Comparison of ENCODE assay signal across 27 cellular contexts in the genomic region with DNA sequence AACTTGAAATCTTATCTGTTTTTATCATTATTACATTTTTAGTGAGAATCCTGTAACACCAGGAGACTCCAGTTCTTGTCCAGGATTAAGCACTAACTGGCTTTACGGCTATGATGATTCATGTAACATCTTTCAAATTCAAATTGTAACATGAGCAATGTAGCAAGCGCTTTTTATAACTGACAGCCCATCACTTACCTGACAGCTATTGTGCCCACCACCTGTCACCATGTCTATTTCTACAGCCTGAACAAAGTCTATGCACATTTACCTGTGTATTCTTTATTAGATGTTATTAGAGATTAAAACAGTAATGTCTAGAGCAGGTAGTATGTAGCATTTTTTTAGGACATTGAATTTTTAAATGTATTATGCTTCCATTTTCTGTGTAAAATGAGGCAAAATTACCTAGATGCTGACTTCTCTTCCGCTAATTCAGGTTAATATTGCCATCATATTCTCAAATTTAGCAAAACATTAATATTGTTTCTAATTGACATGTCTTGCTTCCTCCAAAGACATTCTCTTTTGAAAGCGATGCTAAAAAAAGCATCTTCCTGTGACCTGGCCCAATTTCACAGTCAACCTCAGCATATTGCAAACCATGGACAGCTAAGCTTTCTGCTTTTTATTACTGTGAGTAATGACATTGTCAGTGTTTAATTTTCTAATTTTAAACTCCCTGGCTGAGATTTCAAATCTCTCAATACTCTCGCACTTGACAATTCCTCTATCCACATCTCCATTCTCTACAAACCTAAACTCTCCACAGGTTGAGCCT. TPM values are rescaled to one million over a fixed set of nuclear protein-coding genes. Genes with fewer than 3 reads are reported as not detected.
DNase-seq lines count a peak whose midpoint lies in the region; ATAC-seq, FAIRE-seq and TF ChIP-seq lines count a peak whose summit lies in the region.
"Had no signal": no experiment of that assay in that cellular context is flagged by ENCODE, and none has a peak within 500 bp of the region (broad histone marks: within the 10 kb centered on the region; RNA-seq: fewer than 3 reads in every experiment).

No MANE protein-coding gene starts in this region.

- H3K23me2 ChIP-seq in H1 (ENCODE audit: low read depth, low read length) = no peaks in the 10 kb centered on the region

- peaks cover 2% of the 10 kb centered on the region for H3K9me3 Mint-ChIP-seq in activated naive CD4-positive, alpha-beta T cell treated with anti-CD3 and anti-CD28 coated beads for 36 hours
- peaks cover 22% of the 10 kb centered on the region for H3K9me3 Mint-ChIP-seq in stimulated activated effector memory CD8-positive, alpha-beta T cell treated with anti-CD3 and anti-CD28 coated beads, Interleukin-12 subunit alpha, Interleukin-12 subunit beta, amount 100 ng/mL, for 72 hours

- H2BK12ac ChIP-seq in H1 (ENCODE audit: low read depth, low read length) = no peak overlapping the region

- peak overlapping the region; percentile 62; the same call in 1 of the 2 replicates for H3K18ac ChIP-seq in H1 (ENCODE audit: extremely low read depth, low read length)

- H3K56ac ChIP-seq in H1 (replicated peaks; ENCODE audit: insufficient read length, low read depth, low read length) = no peak overlapping the region

- no peak overlapping the region for H3K4me2 ChIP-seq in H1 (ENCODE audit: insufficient read depth in 1 of 2, low read depth in 2 of 2, low read length in 2 of 2)

- no peaks in the 10 kb centered on the region for H3K36me3 Mint-ChIP-seq in activated naive CD4-positive, alpha-beta T cell treated with anti-CD3 and anti-CD28 coated beads for 36 hours (ENCODE audit: low read depth)
- no peaks in the 10 kb centered on the region for H3K36me3 Mint-ChIP-seq in stimulated activated effector memory CD8-positive, alpha-beta T cell treated with anti-CD3 and anti-CD28 coated beads, Interleukin-12 subunit alpha, Interleukin-12 subunit beta, amount 100 ng/mL, for 72 hours
- H3K36me3 Mint-ChIP-seq: CD4-positive, alpha-beta memory T cell; T-cell had no signal

- no peaks in the 10 kb centered on the region for H3K27me3 Mint-ChIP-seq in activated naive CD4-positive, alpha-beta T cell treated with anti-CD3 and anti-CD28 coated beads for 36 hours (ENCODE audit: low read depth)
- H3K27me3 Mint-ChIP-seq: CD4-positive, alpha-beta memory T cell; T-cell had no signal

- H4K20me1 ChIP-seq in H1 (replicated peaks in 1 of 2; ENCODE audit: control insufficient read depth in 1 of 2, insufficient read depth in 2 of 2, low read length in 2 of 2) = no peaks in the 10 kb centered on the region

- H3K4me3 Mint-ChIP-seq in activated naive CD4-positive, alpha-beta T cell treated with anti-CD3 and anti-CD28 coated beads for 36 hours = no peak overlapping the region
- H3K4me3 Mint-ChIP-seq in stimulated activated effector memory CD8-positive, alpha-beta T cell treated with anti-CD3 and anti-CD28 coated beads, Interleukin-12 subunit alpha, Interleukin-12 subunit beta, amount 100 ng/mL, for 72 hours = no peak overlapping the region
- H3K4me3 Mint-ChIP-seq: CD4-positive, alpha-beta memory T cell; T-cell had no signal

- H3K9me3 ChIP-seq in H1 (ENCODE audit: insufficient read depth in 2 of 2, low read depth in 1 of 2, low read length in 1 of 2) = no peaks in the 10 kb centered on the region
- H3K9me3 ChIP-seq: Caco-2 had no signal

- no peak for FAIRE-seq in H1 (lab: Jason Lieb, UNC)
- FAIRE-seq: GM12878, GM19239 had no signal

- no peak overlapping the region for H2AK5ac ChIP-seq in H1 (ENCODE audit: low read depth, low read length)

- H2BK120ac ChIP-seq in H1 (replicated peaks; ENCODE audit: low read depth, low read length) = no peak overlapping the region

- no peak overlapping the region for H3K23ac ChIP-seq in H1 (ENCODE audit: insufficient read length)

- H3K79me1 ChIP-seq in H1 (ENCODE audit: low read depth, low read length) = no peaks in the 10 kb centered on the region

- no peaks in the 10 kb centered on the region for H3K4me1 Mint-ChIP-seq in activated naive CD4-positive, alpha-beta T cell treated with anti-CD3 and anti-CD28 coated beads for 36 hours (ENCODE audit: low read depth)
- no peaks in the 10 kb centered on the region for H3K4me1 Mint-ChIP-seq in stimulated activated effector memory CD8-positive, alpha-beta T cell treated with anti-CD3 and anti-CD28 coated beads, Interleukin-12 subunit alpha, Interleukin-12 subunit beta, amount 100 ng/mL, for 72 hours
- H3K4me1 Mint-ChIP-seq: CD4-positive, alpha-beta memory T cell; T-cell had no signal

- 0 out of 2 replicates have a peak overlapping the region, but pooled peaks have one; percentile 18 for H2AFZ ChIP-seq in H1 (ENCODE audit: low read length)

- no peak overlapping the region for H2BK20ac ChIP-seq in H1 (ENCODE audit: low read length)

- no peak overlapping the region for H3K14ac ChIP-seq in H1 (ENCODE audit: insufficient read length)

- H2BK15ac ChIP-seq in H1 (ENCODE audit: low read length) = no peak overlapping the region

- H3K4me3 ChIP-seq in H1 (ENCODE audit: extremely low read depth in 1 of 4, insufficient read depth in 2 of 4, low read depth in 3 of 4, low read length in 4 of 4) = no peak overlapping the region
- H3K4me3 ChIP-seq: GM12878 had no signal

- no peak overlapping the region for H3K9ac ChIP-seq in H1 (replicated peaks in 1 of 4; ENCODE audit: extremely low read depth in 1 of 4, low read depth in 3 of 4, low read length in 3 of 4)

- DNase-seq in HCEC 1CT (peak; percentile 9), NCI-H69 (lab: John Stamatoyannopoulos, UW) (peak; percentile 38), H1 (ENCODE audit: low read depth in 1 of 2, low spot score in 2 of 2) (no peak), kidney glomerular epithelial cell (lab: John Stamatoyannopoulos, UW) (no peak)
- no peak for DNase-seq in activated naive CD4-positive, alpha-beta T cell treated with anti-CD3 and anti-CD28 coated beads for 36 hours
- no peak for DNase-seq in stimulated activated effector memory CD8-positive, alpha-beta T cell treated with anti-CD3 and anti-CD28 coated beads, Interleukin-12 subunit alpha, Interleukin-12 subunit beta, amount 100 ng/mL, for 72 hours (ENCODE audit: low spot score in 2 of 2)
- DNase-seq: Caco-2; CD4-positive, alpha-beta memory T cell; GDM1; H7; NCI-H1092 treated with DMSO at 0.1 percent for 48 hours; NCI-H1436; NCI-H187; NCI-H2081 treated with DMSO at 0.1 percent for 48 hours; NCI-H226; NCI-H510A; NK-92 treated with Interleukin-12 subunit alpha and Interleukin-12 subunit beta, amount 100 ng/mL, for 24 hours; PC-3; T-cell had no signal

- no peak overlapping the region for H4K91ac ChIP-seq in H1 (replicated peaks; ENCODE audit: insufficient read length, low read length)

- no peak overlapping the region for H4K5ac ChIP-seq in H1 (ENCODE audit: insufficient read length, low read depth, low read length)

- WGBS in H1 (ENCODE audit: extremely low coverage in 1 of 2, insufficient coverage in 1 of 2, insufficient read length in 1 of 2, insufficient replicate concordance in 2 of 2, low coverage in 1 of 2, low lambda C conversion rate in 2 of 2, missing lambda C conversion rate in 1 of 2), 2 experiments = 86 to 100% methylated on average over 1 to 5 of the region's 5 CpGs

- peaks cover 0 to 6% (median 4%) of the 10 kb centered on the region in 4 experiments; a peak in 5 of 7 replicates for H3K4me1 ChIP-seq in H1 (replicated peaks in 1 of 4; ENCODE audit: control insufficient read depth in 3 of 4, insufficient read depth in 4 of 4, low read length in 3 of 4)
- H3K4me1 ChIP-seq: Caco-2 had no signal

- TF ChIP-seq CTCF in H1 (IDR thresholded peaks at IDR 0.05; ENCODE audit: control extremely low read depth in 1 of 3, insufficient read depth in 1 of 3, low read depth in 1 of 3, low read length in 3 of 3) = no peak

- no peaks in the 10 kb centered on the region for H3K79me2 ChIP-seq in H1 (ENCODE audit: control insufficient read depth in 1 of 2, insufficient read depth in 2 of 2, low read length in 2 of 2)

- H4K8ac ChIP-seq in H1 (ENCODE audit: extremely low read depth, insufficient read depth, low read length) = no peak overlapping the region

- 0 out of 2 replicates have a peak overlapping the region, but pooled peaks have one; percentile 22 for H2BK5ac ChIP-seq in H1 (ENCODE audit: low read depth, low read length)

- no peak overlapping the region for H3K27ac Mint-ChIP-seq in activated naive CD4-positive, alpha-beta T cell treated with anti-CD3 and anti-CD28 coated beads for 36 hours
- H3K27ac Mint-ChIP-seq in stimulated activated effector memory CD8-positive, alpha-beta T cell treated with anti-CD3 and anti-CD28 coated beads, Interleukin-12 subunit alpha, Interleukin-12 subunit beta, amount 100 ng/mL, for 72 hours = no peak overlapping the region
- H3K27ac Mint-ChIP-seq: CD4-positive, alpha-beta memory T cell; T-cell had no signal

- intact Hi-C loops in activated naive CD4-positive, alpha-beta T cell treated with anti-CD3 and anti-CD28 coated beads for 36 hours (cut with micrococcal nuclease) = no loop called here

- no peaks in the 10 kb centered on the region for H3K36me3 ChIP-seq in H1 (ENCODE audit: control insufficient read depth in 2 of 4, insufficient read depth in 4 of 4, low read length in 3 of 4)

- POLR2A ChIA-PET in H1 (lab: Charles Lee; ENCODE audit: partially characterized antibody) = no interaction called here

- no peak overlapping the region for H3K4ac ChIP-seq in H1 (replicated peaks; ENCODE audit: insufficient read length, low read depth, low read length)

- no peak for TF ChIP-seq POLR2A in H1 (IDR thresholded peaks at IDR 0.05; ENCODE audit: control extremely low read depth in 1 of 2, low read depth in 2 of 2, low read length in 2 of 2)

- no peak for TF ChIP-seq RAD21 in H1 (IDR thresholded peaks at IDR 0.05 in 1 of 2, conservative IDR thresholded peaks at IDR 0.05 in 1 of 2; ENCODE audit: low read depth in 2 of 2, low read length in 2 of 2)

- H3K27ac ChIP-seq in H1 (ENCODE audit: low read depth, low read length) = no peak overlapping the region

- no peaks in the 10 kb centered on the region for H3K27me3 ChIP-seq in H1 (replicated peaks in 1 of 4; ENCODE audit: control insufficient read depth in 3 of 4, extremely low read depth in 1 of 4, insufficient read depth in 3 of 4, low read length in 3 of 4)

- CTCF ChIA-PET in H1 (lab: Charles Lee; ENCODE audit: partially characterized antibody) = interaction anchor here (1.2 kb wide), 1 partner anchor 9 kb away, joined by 3 read pairs; no protein-coding TSS in a partner anchor
- CTCF ChIA-PET in activated naive CD4-positive, alpha-beta T cell treated with anti-CD3 and anti-CD28 coated beads for 36 hours (lab: Charles Lee) = no interaction called here

- no peak for ATAC-seq in stimulated activated effector memory CD8-positive, alpha-beta T cell treated with anti-CD3 and anti-CD28 coated beads, Interleukin-12 subunit alpha, Interleukin-12 subunit beta, amount 100 ng/mL, for 72 hours
- ATAC-seq in GM19023 (IDR thresholded peaks at IDR 0.05; ENCODE audit: unreplicated experiment) = no peak
- ATAC-seq: GM12878, PC-3, Right ventricle myocardium inferior, T-cell had no signal

- no peak for TF ChIP-seq EP300 in H1 (IDR thresholded peaks at IDR 0.05; ENCODE audit: borderline replicate concordance in 1 of 2, low read depth in 2 of 2, low read length in 2 of 2)

RNA-seq across cellular contexts. Expression of gene RIT2, which starts 37.8 kb away (rescaled TPM):
- 2.5 and 3.2 TPM in 2 replicates for total RNA-seq in H1 (2021; fragmentation: NEBNext Ultra II Directional; extraction: Animal tissue kit (Norgen Biotek cat#: 25700))
- 0.46 and 0.67 TPM in 2 replicates for polyA plus RNA-seq in H1 (2011; rRNA removed)
- 1.1 TPM for polyA plus RNA-seq in H1 (2011; cell fraction: cytosol; rRNA removed)
- 0.37 TPM for polyA plus RNA-seq in H1 (2011; cell fraction: nucleus; rRNA removed)
- polyA plus RNA-seq in H1 (2012, experiment 1 of 2) = 0.73 to 1.9 TPM (median 0.97 TPM) in 4 replicates
- 0.35 TPM for polyA plus RNA-seq in H1 (2012, experiment 2 of 2)
- polyA plus RNA-seq in H1 (2013, experiment 1 of 2) = 2.1 TPM
- polyA plus RNA-seq in H1 (2013, experiment 2 of 2) = 1.8 TPM
- polyA minus RNA-seq in H1 (2011; rRNA and poly(A)+ RNA removed) = 0.17 TPM in 1 of 2 replicates, not detected in the other
- polyA minus RNA-seq in H1 (2011; cell fraction: cytosol; rRNA and poly(A)+ RNA removed) = not detected
- polyA minus RNA-seq in H1 (2011; cell fraction: nucleus; rRNA and poly(A)+ RNA removed) = 1.6 TPM
- not detected for total RNA-seq in activated naive CD4-positive, alpha-beta T cell treated with anti-CD3 and anti-CD28 coated beads for 36 hours
- total RNA-seq: A673; Caco-2; CD4-positive, alpha-beta memory T cell; GM12878; HT-29; PC-3; Right ventricle myocardium inferior; RPMI7951; SK-MEL-5; T-cell had no signal
- polyA plus RNA-seq: CD4-positive, alpha-beta memory T cell; GM12878 had no signal

Comparison
In these comparisons a context has a peak if more than half of its experiments do, and no peak if none do; other contexts are left out.
1. DNase-seq: peak in HCEC 1CT (single experiment) and NCI-H69 (single experiment); none in H1 (0 of 2), kidney glomerular epithelial cell (single experiment), activated naive CD4-positive, alpha-beta T cell treated with anti-CD3 and anti-CD28 coated beads for 36 hours (single experiment) and stimulated activated effector memory CD8-positive, alpha-beta T cell treated with anti-CD3 and anti-CD28 coated beads, Interleukin-12 subunit alpha, Interleukin-12 subunit beta, amount 100 ng/mL, for 72 hours (0 of 2).